ENCODE assay signal across 8 cellular contexts in the genomic region with DNA sequence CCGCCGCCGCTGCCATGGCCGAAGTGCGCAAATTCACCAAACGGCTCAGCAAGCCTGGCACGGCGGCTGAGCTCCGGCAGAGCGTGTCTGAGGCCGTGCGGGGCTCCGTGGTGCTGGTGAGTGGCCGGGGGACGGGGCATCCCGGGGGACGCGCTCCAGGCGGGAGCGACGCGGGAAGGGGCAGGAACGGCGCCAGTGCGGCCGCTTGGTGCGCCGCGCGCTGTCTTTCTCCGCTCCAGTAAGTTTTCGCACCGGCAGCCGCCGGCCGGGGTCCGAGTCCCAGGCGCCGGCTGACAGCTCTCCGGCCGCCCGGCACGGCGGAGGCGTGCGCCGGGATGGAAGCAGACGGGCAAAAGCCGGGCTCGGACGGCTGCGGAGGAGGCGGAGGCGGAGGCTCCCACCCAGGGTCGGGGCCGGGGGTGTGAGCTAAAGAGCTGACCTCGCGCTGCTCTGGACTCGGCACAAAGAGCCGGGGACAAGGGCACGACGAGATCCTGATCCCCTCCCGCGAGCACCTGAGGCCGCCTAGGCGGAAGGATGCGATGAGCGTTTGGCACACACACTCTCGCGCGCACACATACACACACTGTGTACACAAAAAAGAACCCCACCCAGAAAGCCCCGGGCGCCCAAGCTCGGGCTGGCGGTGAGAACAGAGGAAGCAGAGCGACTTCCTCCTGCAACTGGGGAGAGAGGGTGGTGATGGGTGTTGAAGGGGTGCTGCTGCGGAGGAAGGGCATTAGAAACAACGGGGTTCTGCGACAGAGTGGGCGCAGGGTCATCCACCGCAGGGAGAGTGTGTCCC. TPM values are rescaled to one million over a fixed set of nuclear protein-coding genes. Genes with fewer than 3 reads are reported as not detected.
DNase-seq lines count a peak whose midpoint lies in the region; ATAC-seq, FAIRE-seq and TF ChIP-seq lines count a peak whose summit lies in the region.

No MANE protein-coding gene starts in this region.

- WGBS in pancreas, 2 donors = 1 to 35% methylated on average over 67 to 81 of the region's 81 CpGs

- ATAC-seq in HG03095 (IDR thresholded peaks at IDR 0.05; ENCODE audit: unreplicated experiment) = peak; percentile 49
- ATAC-seq in foreskin keratinocyte = peak; percentile 60
- ATAC-seq in pancreas = peak; percentile 35 to 58 (median 47)

- peaks cover 3% of the 10 kb centered on the region for H3K4me1 ChIP-seq in NT2/D1 (ENCODE audit: insufficient read depth, insufficient read length)
- H3K4me1 ChIP-seq in foreskin keratinocyte = no peaks in the 10 kb centered on the region
- no peaks in the 10 kb centered on the region for H3K4me1 ChIP-seq in pancreas

- H3K27me3 Mint-ChIP-seq in type B pancreatic cell = peaks cover 6% of the 10 kb centered on the region

- H3K27me3 ChIP-seq in NT2/D1 (ENCODE audit: insufficient read depth, insufficient read length) (peaks cover 30% of the 10 kb centered on the region), foreskin keratinocyte (no peaks in the 10 kb centered on the region), pancreas (peaks cover 0 to 11% (median 0%) of the 10 kb centered on the region in 4 donors)

- H3K9me3 Mint-ChIP-seq in type B pancreatic cell = no peaks in the 10 kb centered on the region

- FAIRE-seq in pancreas (lab: Jason Lieb, UNC) = no peak

- H3K9me3 ChIP-seq in NT2/D1 (ENCODE audit: insufficient read depth, low read length) (no peaks in the 10 kb centered on the region), pancreas (no peaks in the 10 kb centered on the region)

- peak overlapping the region; percentile 74 for H3K9ac ChIP-seq in NT2/D1 (ENCODE audit: insufficient read length, low read depth)

- H3K27ac Mint-ChIP-seq in type B pancreatic cell = peak overlapping the region; percentile 51

- no peaks in the 10 kb centered on the region for H3K36me3 Mint-ChIP-seq in type B pancreatic cell

- peaks cover 9% of the 10 kb centered on the region for H3K4me1 Mint-ChIP-seq in type B pancreatic cell (ENCODE audit: unreplicated experiment)

- H3K36me3 ChIP-seq in NT2/D1 (ENCODE audit: insufficient read depth, insufficient read length, low read length) (no peaks in the 10 kb centered on the region), pancreas (no peaks in the 10 kb centered on the region)

- H3K4me3 Mint-ChIP-seq in type B pancreatic cell = peak overlapping the region; percentile 91

- DNase-seq in SIG-M5 treated with dmso at 0.1 percent for 504 hours (lab: John Stamatoyannopoulos, UW; ENCODE audit: unreplicated experiment) (peak; percentile 79), SIG-M5 (lab: John Stamatoyannopoulos, UW) (no peak), NT2/D1 (ENCODE audit: low read depth, low spot score) (no peak), activated T-cell treated with anti-CD3 and anti-CD28 coated beads for 48 hours (ENCODE audit: low read depth) (peak; percentile 61), foreskin keratinocyte (no peak), pancreas (peak; percentile 7 to 74 (median 26)), type B pancreatic cell (ENCODE audit: extremely low spot score, unreplicated experiment) (peak; percentile 70)

- TF ChIP-seq CTCF in foreskin keratinocyte (conservative IDR thresholded peaks at IDR 0.05) (no peak), pancreas (IDR thresholded peaks at IDR 0.05) (no peak), type B pancreatic cell (conservative IDR thresholded peaks at IDR 0.05) (no peak)

- H3K4me3 ChIP-seq in NT2/D1 (ENCODE audit: insufficient read length, low read depth) = peak overlapping the region; percentile 64
- peak overlapping the region; percentile 29 to 57 (median 36) for H3K4me3 ChIP-seq in pancreas

- intact Hi-C loops in pancreas (cut with DNase I) = no loop called here

- H3K27ac ChIP-seq in foreskin keratinocyte (no peak overlapping the region), pancreas (peak overlapping the region in 1 of 4 donors; percentile 44)

RNA-seq across cellular contexts. Expression of a gene that starts 0.5 kb away (rescaled TPM):
- total RNA-seq in foreskin keratinocyte (6.2 and 9.3 TPM in 2 replicates), pancreas (1 to 10 TPM in 3 of 6 donors, under 1 TPM in 3; 0.65 to 8.1 (median 2.0) TPM), type B pancreatic cell (ENCODE audit: low replicate concordance) (7.5 and 14.0 TPM in 2 replicates)
- polyA plus RNA-seq in foreskin keratinocyte (4.5 and 6.1 TPM in 2 replicates), pancreas (1 to 10 TPM; 2.0 to 2.8 TPM)

Comparison
In these comparisons a context has a peak if more than half of its experiments do, and no peak if none do; other contexts are left out.
1. DNase-seq: peak in SIG-M5 treated with dmso at 0.1 percent for 504 hours (single experiment), activated T-cell treated with anti-CD3 and anti-CD28 coated beads for 48 hours (single experiment), pancreas (6 of 6) and type B pancreatic cell (single experiment); none in SIG-M5 (single experiment), NT2/D1 (single experiment) and foreskin keratinocyte (0 of 2).
2. Peak in every context shown above with its lines, with median percentiles within 50 percentile points of each other: ATAC-seq.